ENCODE assay signal across 1 cellular context in the genomic region with DNA sequence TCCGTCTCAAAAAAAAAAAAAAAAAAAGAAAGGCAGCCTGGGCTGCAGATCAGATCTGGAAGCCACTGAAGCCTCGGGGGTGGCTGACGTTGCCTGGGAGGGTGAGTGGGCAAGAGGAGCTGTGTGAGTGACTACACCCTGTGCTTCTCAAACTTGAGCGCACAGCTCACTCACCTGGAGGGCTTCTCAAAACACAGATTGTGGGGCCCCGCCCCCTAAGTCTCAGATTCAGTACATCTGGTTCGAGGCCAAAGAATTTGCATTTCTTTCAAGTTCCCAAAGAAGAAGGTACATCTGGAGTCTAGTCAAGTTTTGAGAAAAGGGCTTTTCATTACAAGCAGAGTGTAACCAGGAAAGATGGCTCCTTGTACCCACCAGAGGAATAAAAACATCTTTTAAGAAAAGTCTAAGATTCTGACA.
TF ChIP-seq lines count a peak whose summit lies in the region.

No MANE protein-coding gene starts in this region.

TF ChIP-seq in IMR-90, 13 proteins besides CTCF, POLR2A, EP300 and RAD21 (continued from another document):
- no peak for TF ChIP-seq NFE2L2 (IDR thresholded peaks at IDR 0.05; ENCODE audit: low read depth, low read length)
